Comparison of ENCODE assay signal across 13 cellular contexts in genomic region chr5:88888291-88888690, GRCh38. TPM values are rescaled to one million over a fixed set of nuclear protein-coding genes. Genes with fewer than 3 reads are reported as not detected.
DNase-seq lines count a peak whose midpoint lies in the region; ATAC-seq and TF ChIP-seq lines count a peak whose summit lies in the region.
"Had no signal": no experiment of that assay in that cellular context is flagged by ENCODE, and none has a peak within 500 bp of the region (broad histone marks: within the 10 kb centered on the region; RNA-seq: fewer than 3 reads in every experiment).

No MANE protein-coding gene starts in this region.

- no peaks in the 10 kb centered on the region for H3K36me3 ChIP-seq in left ventricle myocardium inferior
- no peaks in the 10 kb centered on the region for H3K36me3 ChIP-seq in esophagus muscularis mucosa
- H3K36me3 ChIP-seq in prostate gland, result no peaks in the 10 kb centered on the region

- no peak for DNase-seq in left ventricle myocardium inferior
- DNase-seq in left ventricle myocardium superior, result no peak
- DNase-seq in esophagus muscularis mucosa (ENCODE audit: extremely low spot score), result no peak
- no peak for DNase-seq in prostate gland (ENCODE audit: low spot score)
- DNase-seq in CD1c-positive myeloid dendritic cell (ENCODE audit: extremely low spot score), result no peak
- no peak for DNase-seq in KBM-7
- DNase-seq in foreskin fibroblast, result no peak
- no peak for DNase-seq in NCI-H187 (lab: John Stamatoyannopoulos, UW)
- DNase-seq: activated CD4-positive, alpha-beta T cell treated with anti-CD3 and anti-CD28 coated beads, Interleukin-2, amount 50 U/mL, for 1 hour; activated effector memory CD4-positive, alpha-beta T cell treated with Interleukin-2 at 50 U/mL for 16 hours; central memory CD4-positive, alpha-beta T cell; T-helper 17 cell; trophoblast cell had no signal

- intact Hi-C loops in left ventricle myocardium inferior (cut with micrococcal nuclease), result loop anchor here (5.0 kb wide), 1 partner anchor 156 kb away; no protein-coding TSS in a partner anchor
- intact Hi-C loops in left ventricle myocardium superior (cut with micrococcal nuclease), result no loop called here
- intact Hi-C loops in esophagus muscularis mucosa (cut with DNase I), result loop anchor here (5.0 to 10.0 kb wide), 2 partner anchors 54 to 103 kb away; no protein-coding TSS in a partner anchor
- intact Hi-C loops in prostate gland (cut with DNase I), result no loop called here

- in situ Hi-C loops in KBM-7 (cut with MboI; ENCODE audit: low pct_unique_long_range_greater_than_20kb, low sequenced_read_pairs), result no loop called here

- TF ChIP-seq CTCF in left ventricle myocardium inferior (IDR thresholded peaks at IDR 0.05; ENCODE audit: borderline replicate concordance) (no peak), esophagus muscularis mucosa (IDR thresholded peaks at IDR 0.05) (no peak), prostate gland (IDR thresholded peaks at IDR 0.05) (no peak), foreskin fibroblast (IDR thresholded peaks at IDR 0.05; ENCODE audit: low read depth, low read length) (no peak)

- H3K4me3 ChIP-seq in left ventricle myocardium inferior, result peak overlapping the region; percentile 79
- peak overlapping the region in 2 of 4 donors; percentile 62 to 72 for H3K4me3 ChIP-seq in esophagus muscularis mucosa
- no peak overlapping the region for H3K4me3 ChIP-seq in prostate gland
- H3K4me3 ChIP-seq in foreskin fibroblast (ENCODE audit: low read depth in 1 of 2, low read length in 2 of 2), result no peak overlapping the region

- no peaks in the 10 kb centered on the region for H3K9me3 ChIP-seq in left ventricle myocardium inferior (replicated peaks)
- H3K9me3 ChIP-seq in esophagus muscularis mucosa, result no peaks in the 10 kb centered on the region
- H3K9me3 ChIP-seq in prostate gland, result no peaks in the 10 kb centered on the region

- no peak for ATAC-seq in left ventricle myocardium superior
- ATAC-seq: T-helper 17 cell had no signal

- TF ChIP-seq POLR2A in esophagus muscularis mucosa (IDR thresholded peaks at IDR 0.05; ENCODE audit: low read depth) (no peak), prostate gland (IDR thresholded peaks at IDR 0.05) (no peak)

- no peak for TF ChIP-seq EP300 in esophagus muscularis mucosa (IDR thresholded peaks at IDR 0.05)

- H3K27ac ChIP-seq in left ventricle myocardium inferior (replicated peaks) (peak overlapping the region; percentile 94), esophagus muscularis mucosa (replicated peaks in 1 of 4) (peak overlapping the region; percentile 87 to 96 (median 91)), prostate gland (peak overlapping the region; percentile 70 to 73)

- no peaks in the 10 kb centered on the region for H3K27me3 ChIP-seq in left ventricle myocardium inferior (ENCODE audit: low read depth)
- no peaks in the 10 kb centered on the region for H3K27me3 ChIP-seq in esophagus muscularis mucosa
- no peaks in the 10 kb centered on the region for H3K27me3 ChIP-seq in prostate gland (replicated peaks; ENCODE audit: insufficient read depth)

- H3K4me1 ChIP-seq in left ventricle myocardium inferior (peaks cover 56% of the 10 kb centered on the region), esophagus muscularis mucosa (peaks cover 15 to 58% (median 55%) of the 10 kb centered on the region in 4 donors), prostate gland (replicated peaks) (no peaks in the 10 kb centered on the region)

RNA-seq across cellular contexts. Expression of gene MEF2C, which starts 5.3 kb away (rescaled TPM):
- total RNA-seq in left ventricle myocardium inferior, result 54.2 TPM
- total RNA-seq in left ventricle myocardium superior, result 51.4 TPM
- 10 to 100 TPM; 20.8 to 34.3 (median 29.0) TPM for total RNA-seq in esophagus muscularis mucosa
- 10 to 100 TPM; 13.9 to 44.0 TPM for total RNA-seq in prostate gland

Comparison
In these comparisons a context has a peak if more than half of its experiments do, and no peak if none do; other contexts are left out.
1. intact Hi-C loops: an anchor here in left ventricle myocardium inferior (5.0 kb wide) and esophagus muscularis mucosa (5.0 to 10.0 kb wide); none called in left ventricle myocardium superior and prostate gland.